1 cellular context compared by ENCODE assay signal in genomic region chr17:17806611-17807010, GRCh38.
TF ChIP-seq lines count a peak whose summit lies in the region.

No MANE protein-coding gene starts in this region.

TF ChIP-seq in HepG2, 621 proteins besides CTCF, POLR2A, EP300 and RAD21 (continued from another document and continues in another):
- TF ChIP-seq, protein P1, sequence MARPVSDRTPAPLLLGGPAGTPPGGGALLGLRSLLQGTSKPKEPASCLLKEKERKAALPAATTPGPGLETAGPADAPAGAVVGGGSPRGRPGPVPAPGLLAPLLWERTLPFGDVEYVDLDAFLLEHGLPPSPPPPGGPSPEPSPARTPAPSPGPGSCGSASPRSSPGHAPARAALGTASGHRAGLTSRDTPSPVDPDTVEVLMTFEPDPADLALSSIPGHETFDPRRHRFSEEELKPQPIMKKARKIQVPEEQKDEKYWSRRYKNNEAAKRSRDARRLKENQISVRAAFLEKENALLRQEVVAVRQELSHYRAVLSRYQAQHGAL (CRISPR knock-in tag; IDR thresholded peaks at IDR 0.05; ENCODE audit: not compliant biosample characterization) = no peak
- TF ChIP-seq PHF8 (CRISPR knock-in tag; IDR thresholded peaks at IDR 0.05) (no peak), ZNF766 (CRISPR knock-in tag; IDR thresholded peaks at IDR 0.05; ENCODE audit: borderline replicate concordance) (0 out of 2 replicates have a peak, but pooled peaks have one; percentile 31), SOX5 (CRISPR knock-in tag; IDR thresholded peaks at IDR 0.05; ENCODE audit: borderline replicate concordance) (peak; percentile 18; the same call in 1 of the 2 replicates), GZF1 (CRISPR knock-in tag; IDR thresholded peaks at IDR 0.05) (no peak), FOXO1 (CRISPR knock-in tag; IDR thresholded peaks at IDR 0.05) (no peak), ZNF232 (CRISPR knock-in tag; IDR thresholded peaks at IDR 0.05; ENCODE audit: borderline replicate concordance) (no peak), NR2F2 (IDR thresholded peaks at IDR 0.05; ENCODE audit: borderline replicate concordance, low read depth) (peak; percentile 33; the same call in 1 of the 2 replicates), SATB2 (CRISPR knock-in tag; IDR thresholded peaks at IDR 0.05) (no peak), ZNF501 (CRISPR knock-in tag; IDR thresholded peaks at IDR 0.05) (no peak), LCORL (IDR thresholded peaks at IDR 0.05) (no peak), LCORL (CRISPR knock-in tag; IDR thresholded peaks at IDR 0.05) (peak; percentile 56; the same call in 1 of the 2 replicates), RXRA (CRISPR knock-in tag; IDR thresholded peaks at IDR 0.05) (peak; percentile 93), ZNF598 (CRISPR knock-in tag; IDR thresholded peaks at IDR 0.05; ENCODE audit: borderline replicate concordance) (0 out of 2 replicates have a peak, but pooled peaks have one; percentile 51), PHF21A (CRISPR knock-in tag; IDR thresholded peaks at IDR 0.05) (peak; percentile 23; the same call in 1 of the 2 replicates), RARA (CRISPR knock-in tag; IDR thresholded peaks at IDR 0.05) (peak; percentile 50), POGZ (CRISPR knock-in tag; IDR thresholded peaks at IDR 0.05) (no peak), YY1 (IDR thresholded peaks at IDR 0.05; ENCODE audit: insufficient read depth, insufficient replicate concordance, low read depth, low read length) (no peak), HNRNPLL (IDR thresholded peaks at IDR 0.05; ENCODE audit: low read depth, low read length, poor library complexity, severe bottlenecking) (peak; percentile 30), CSRNP1 (CRISPR knock-in tag; IDR thresholded peaks at IDR 0.05) (peak; percentile 33; the same call in 1 of the 2 replicates), TBX3 (IDR thresholded peaks at IDR 0.05; ENCODE audit: borderline replicate concordance) (no peak), NR2F6 (IDR thresholded peaks at IDR 0.05) (peak; percentile 52; the same call in 1 of the 2 replicates), NR2F6 (CRISPR knock-in tag; IDR thresholded peaks at IDR 0.05) (peak; percentile 82), HDAC2 (CRISPR knock-in tag; IDR thresholded peaks at IDR 0.05) (peak; percentile 39; the same call in 1 of the 2 replicates), FOXP1 (IDR thresholded peaks at IDR 0.05) (no peak), FOXP1 (CRISPR knock-in tag; IDR thresholded peaks at IDR 0.05) (no peak), SP2 (CRISPR knock-in tag; IDR thresholded peaks at IDR 0.05) (no peak), REPIN1 (CRISPR knock-in tag; IDR thresholded peaks at IDR 0.05; ENCODE audit: borderline replicate concordance, low read depth) (peak; percentile 68; the same call in 1 of the 2 replicates), ZNF275 (CRISPR knock-in tag; IDR thresholded peaks at IDR 0.05; ENCODE audit: borderline replicate concordance) (no peak), ZNF180 (CRISPR knock-in tag; IDR thresholded peaks at IDR 0.05; ENCODE audit: borderline replicate concordance, low read depth) (no peak), CHD4 (IDR thresholded peaks at IDR 0.05; ENCODE audit: borderline replicate concordance, low read length) (no peak), TARDBP (CRISPR knock-in tag; IDR thresholded peaks at IDR 0.05) (peak; percentile 38; the same call in 1 of the 2 replicates), ZFP36L1 (CRISPR knock-in tag; IDR thresholded peaks at IDR 0.05) (no peak), ZNF672 (CRISPR knock-in tag; IDR thresholded peaks at IDR 0.05) (no peak), ZNF256 (CRISPR knock-in tag; conservative IDR thresholded peaks at IDR 0.05) (no peak), KLF9 (CRISPR knock-in tag; IDR thresholded peaks at IDR 0.05; ENCODE audit: low read depth) (no peak), ZNF264 (CRISPR knock-in tag; IDR thresholded peaks at IDR 0.05) (peak; percentile 45; the same call in 1 of the 2 replicates), ZNF343 (CRISPR knock-in tag; IDR thresholded peaks at IDR 0.05) (no peak), CBX1 (IDR thresholded peaks at IDR 0.05; ENCODE audit: low read depth) (no peak)
- TF ChIP-seq, protein P2, sequence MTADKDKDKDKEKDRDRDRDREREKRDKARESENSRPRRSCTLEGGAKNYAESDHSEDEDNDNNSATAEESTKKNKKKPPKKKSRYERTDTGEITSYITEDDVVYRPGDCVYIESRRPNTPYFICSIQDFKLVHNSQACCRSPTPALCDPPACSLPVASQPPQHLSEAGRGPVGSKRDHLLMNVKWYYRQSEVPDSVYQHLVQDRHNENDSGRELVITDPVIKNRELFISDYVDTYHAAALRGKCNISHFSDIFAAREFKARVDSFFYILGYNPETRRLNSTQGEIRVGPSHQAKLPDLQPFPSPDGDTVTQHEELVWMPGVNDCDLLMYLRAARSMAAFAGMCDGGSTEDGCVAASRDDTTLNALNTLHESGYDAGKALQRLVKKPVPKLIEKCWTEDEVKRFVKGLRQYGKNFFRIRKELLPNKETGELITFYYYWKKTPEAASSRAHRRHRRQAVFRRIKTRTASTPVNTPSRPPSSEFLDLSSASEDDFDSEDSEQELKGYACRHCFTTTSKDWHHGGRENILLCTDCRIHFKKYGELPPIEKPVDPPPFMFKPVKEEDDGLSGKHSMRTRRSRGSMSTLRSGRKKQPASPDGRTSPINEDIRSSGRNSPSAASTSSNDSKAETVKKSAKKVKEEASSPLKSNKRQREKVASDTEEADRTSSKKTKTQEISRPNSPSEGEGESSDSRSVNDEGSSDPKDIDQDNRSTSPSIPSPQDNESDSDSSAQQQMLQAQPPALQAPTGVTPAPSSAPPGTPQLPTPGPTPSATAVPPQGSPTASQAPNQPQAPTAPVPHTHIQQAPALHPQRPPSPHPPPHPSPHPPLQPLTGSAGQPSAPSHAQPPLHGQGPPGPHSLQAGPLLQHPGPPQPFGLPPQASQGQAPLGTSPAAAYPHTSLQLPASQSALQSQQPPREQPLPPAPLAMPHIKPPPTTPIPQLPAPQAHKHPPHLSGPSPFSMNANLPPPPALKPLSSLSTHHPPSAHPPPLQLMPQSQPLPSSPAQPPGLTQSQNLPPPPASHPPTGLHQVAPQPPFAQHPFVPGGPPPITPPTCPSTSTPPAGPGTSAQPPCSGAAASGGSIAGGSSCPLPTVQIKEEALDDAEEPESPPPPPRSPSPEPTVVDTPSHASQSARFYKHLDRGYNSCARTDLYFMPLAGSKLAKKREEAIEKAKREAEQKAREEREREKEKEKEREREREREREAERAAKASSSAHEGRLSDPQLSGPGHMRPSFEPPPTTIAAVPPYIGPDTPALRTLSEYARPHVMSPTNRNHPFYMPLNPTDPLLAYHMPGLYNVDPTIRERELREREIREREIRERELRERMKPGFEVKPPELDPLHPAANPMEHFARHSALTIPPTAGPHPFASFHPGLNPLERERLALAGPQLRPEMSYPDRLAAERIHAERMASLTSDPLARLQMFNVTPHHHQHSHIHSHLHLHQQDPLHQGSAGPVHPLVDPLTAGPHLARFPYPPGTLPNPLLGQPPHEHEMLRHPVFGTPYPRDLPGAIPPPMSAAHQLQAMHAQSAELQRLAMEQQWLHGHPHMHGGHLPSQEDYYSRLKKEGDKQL (CRISPR knock-in tag; IDR thresholded peaks at IDR 0.05; ENCODE audit: low read depth) = no peak
- TF ChIP-seq, protein P3, sequence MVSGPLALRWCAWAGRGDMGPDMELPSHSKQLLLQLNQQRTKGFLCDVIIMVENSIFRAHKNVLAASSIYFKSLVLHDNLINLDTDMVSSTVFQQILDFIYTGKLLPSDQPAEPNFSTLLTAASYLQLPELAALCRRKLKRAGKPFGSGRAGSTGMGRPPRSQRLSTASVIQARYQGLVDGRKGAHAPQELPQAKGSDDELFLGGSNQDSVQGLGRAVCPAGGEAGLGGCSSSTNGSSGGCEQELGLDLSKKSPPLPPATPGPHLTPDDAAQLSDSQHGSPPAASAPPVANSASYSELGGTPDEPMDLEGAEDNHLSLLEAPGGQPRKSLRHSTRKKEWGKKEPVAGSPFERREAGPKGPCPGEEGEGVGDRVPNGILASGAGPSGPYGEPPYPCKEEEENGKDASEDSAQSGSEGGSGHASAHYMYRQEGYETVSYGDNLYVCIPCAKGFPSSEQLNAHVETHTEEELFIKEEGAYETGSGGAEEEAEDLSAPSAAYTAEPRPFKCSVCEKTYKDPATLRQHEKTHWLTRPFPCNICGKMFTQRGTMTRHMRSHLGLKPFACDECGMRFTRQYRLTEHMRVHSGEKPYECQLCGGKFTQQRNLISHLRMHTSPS (CRISPR knock-in tag; IDR thresholded peaks at IDR 0.05; ENCODE audit: low read depth) = peak; percentile 46; the same call in 1 of the 2 replicates
- TF ChIP-seq, protein P4, sequence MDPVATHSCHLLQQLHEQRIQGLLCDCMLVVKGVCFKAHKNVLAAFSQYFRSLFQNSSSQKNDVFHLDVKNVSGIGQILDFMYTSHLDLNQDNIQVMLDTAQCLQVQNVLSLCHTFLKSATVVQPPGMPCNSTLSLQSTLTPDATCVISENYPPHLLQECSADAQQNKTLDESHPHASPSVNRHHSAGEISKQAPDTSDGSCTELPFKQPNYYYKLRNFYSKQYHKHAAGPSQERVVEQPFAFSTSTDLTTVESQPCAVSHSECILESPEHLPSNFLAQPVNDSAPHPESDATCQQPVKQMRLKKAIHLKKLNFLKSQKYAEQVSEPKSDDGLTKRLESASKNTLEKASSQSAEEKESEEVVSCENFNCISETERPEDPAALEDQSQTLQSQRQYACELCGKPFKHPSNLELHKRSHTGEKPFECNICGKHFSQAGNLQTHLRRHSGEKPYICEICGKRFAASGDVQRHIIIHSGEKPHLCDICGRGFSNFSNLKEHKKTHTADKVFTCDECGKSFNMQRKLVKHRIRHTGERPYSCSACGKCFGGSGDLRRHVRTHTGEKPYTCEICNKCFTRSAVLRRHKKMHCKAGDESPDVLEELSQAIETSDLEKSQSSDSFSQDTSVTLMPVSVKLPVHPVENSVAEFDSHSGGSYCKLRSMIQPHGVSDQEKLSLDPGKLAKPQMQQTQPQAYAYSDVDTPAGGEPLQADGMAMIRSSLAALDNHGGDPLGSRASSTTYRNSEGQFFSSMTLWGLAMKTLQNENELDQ (CRISPR knock-in tag; IDR thresholded peaks at IDR 0.05; ENCODE audit: borderline replicate concordance) = no peak
- TF ChIP-seq, protein P5, sequence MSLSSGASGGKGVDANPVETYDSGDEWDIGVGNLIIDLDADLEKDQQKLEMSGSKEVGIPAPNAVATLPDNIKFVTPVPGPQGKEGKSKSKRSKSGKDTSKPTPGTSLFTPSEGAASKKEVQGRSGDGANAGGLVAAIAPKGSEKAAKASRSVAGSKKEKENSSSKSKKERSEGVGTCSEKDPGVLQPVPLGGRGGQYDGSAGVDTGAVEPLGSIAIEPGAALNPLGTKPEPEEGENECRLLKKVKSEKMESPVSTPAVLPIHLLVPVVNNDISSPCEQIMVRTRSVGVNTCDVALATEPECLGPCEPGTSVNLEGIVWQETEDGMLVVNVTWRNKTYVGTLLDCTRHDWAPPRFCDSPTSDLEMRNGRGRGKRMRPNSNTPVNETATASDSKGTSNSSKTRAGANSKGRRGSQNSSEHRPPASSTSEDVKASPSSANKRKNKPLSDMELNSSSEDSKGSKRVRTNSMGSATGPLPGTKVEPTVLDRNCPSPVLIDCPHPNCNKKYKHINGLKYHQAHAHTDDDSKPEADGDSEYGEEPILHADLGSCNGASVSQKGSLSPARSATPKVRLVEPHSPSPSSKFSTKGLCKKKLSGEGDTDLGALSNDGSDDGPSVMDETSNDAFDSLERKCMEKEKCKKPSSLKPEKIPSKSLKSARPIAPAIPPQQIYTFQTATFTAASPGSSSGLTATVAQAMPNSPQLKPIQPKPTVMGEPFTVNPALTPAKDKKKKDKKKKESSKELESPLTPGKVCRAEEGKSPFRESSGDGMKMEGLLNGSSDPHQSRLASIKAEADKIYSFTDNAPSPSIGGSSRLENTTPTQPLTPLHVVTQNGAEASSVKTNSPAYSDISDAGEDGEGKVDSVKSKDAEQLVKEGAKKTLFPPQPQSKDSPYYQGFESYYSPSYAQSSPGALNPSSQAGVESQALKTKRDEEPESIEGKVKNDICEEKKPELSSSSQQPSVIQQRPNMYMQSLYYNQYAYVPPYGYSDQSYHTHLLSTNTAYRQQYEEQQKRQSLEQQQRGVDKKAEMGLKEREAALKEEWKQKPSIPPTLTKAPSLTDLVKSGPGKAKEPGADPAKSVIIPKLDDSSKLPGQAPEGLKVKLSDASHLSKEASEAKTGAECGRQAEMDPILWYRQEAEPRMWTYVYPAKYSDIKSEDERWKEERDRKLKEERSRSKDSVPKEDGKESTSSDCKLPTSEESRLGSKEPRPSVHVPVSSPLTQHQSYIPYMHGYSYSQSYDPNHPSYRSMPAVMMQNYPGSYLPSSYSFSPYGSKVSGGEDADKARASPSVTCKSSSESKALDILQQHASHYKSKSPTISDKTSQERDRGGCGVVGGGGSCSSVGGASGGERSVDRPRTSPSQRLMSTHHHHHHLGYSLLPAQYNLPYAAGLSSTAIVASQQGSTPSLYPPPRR (CRISPR knock-in tag; IDR thresholded peaks at IDR 0.05; ENCODE audit: borderline replicate concordance) = peak; percentile 37; the same call in 1 of the 2 replicates
